ENCODE assay signal across 17 cellular contexts in the genomic region with DNA sequence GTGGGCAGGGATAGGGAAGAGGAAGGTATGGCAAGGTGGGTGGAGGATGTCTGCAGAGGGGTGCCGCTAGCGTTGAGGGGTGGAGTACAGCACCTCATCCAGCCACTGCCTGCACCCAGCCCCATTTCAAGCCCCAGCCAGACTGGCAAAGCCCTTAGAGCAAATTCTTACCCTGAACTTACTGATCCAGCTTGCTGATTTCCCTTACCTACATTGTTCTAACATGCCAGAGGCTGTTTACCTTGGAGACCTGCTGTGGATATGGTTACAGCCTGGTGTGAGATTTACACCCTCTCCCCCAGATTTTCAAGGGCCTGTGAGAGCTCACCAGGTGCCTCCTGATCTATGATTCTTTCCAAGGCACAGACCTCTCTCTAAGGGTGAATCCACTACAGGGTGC.
"Had no signal": no experiment of that assay in that cellular context is flagged by ENCODE, and none has a peak within 500 bp of the region (broad histone marks: within the 10 kb centered on the region; RNA-seq: fewer than 3 reads in every experiment).

No MANE protein-coding gene starts in this region.

- H3K36me3 ChIP-seq: brain microvascular endothelial cell, gastroesophageal sphincter, heart left ventricle, left lung had no signal

- ATAC-seq: activated naive CD8-positive, alpha-beta T cell treated with anti-CD3 and anti-CD28 coated beads, Interleukin-2, amount 50 U/mL, for 24 hours; activated T-cell treated with anti-CD3 and anti-CD28 coated beads, Interleukin-2, amount 50 U/mL, for 4 hours; esophagus mucosa; gastroesophageal sphincter; heart left ventricle; left lung; stimulated activated naive B cell treated with anti-CD40 and anti-IgM and Interleukin-4, amounts not matched to agents 10 μg/mL and 1 μg/mL and 100 μg/mL, for 72 hours had no signal

- H3K27ac ChIP-seq: brain microvascular endothelial cell, gastroesophageal sphincter, heart left ventricle, left lung, VCaP had no signal

- DNase-seq: activated CD4-positive, alpha-beta T cell treated with anti-CD3 and anti-CD28 coated beads, Interleukin-2, amount 50 U/mL, for 1 hour; activated CD4-positive, CD25-positive, alpha-beta regulatory T cell treated with anti-CD3 and anti-CD28 coated beads, Interleukin-2, amount 50 U/mL, for 72 hours; activated CD8-positive, alpha-beta memory T cell treated with anti-CD3 and anti-CD28 coated beads, Interleukin-2, amount 50 U/mL, for 4 hours; activated naive CD4-positive, alpha-beta T cell treated with anti-CD3 and anti-CD28 coated beads, Interleukin-2, amount 10 ng/mL, durations not matched to agents 7 days and 5 days; activated naive CD8-positive, alpha-beta T cell treated with anti-CD3 and anti-CD28 coated beads, Interleukin-2, amount 50 U/mL, for 24 hours; activated T-cell treated with anti-CD3 and anti-CD28 coated beads, Interleukin-2, amount 50 U/mL, for 4 hours; aorta; brain microvascular endothelial cell; cerebellar nuclear complex; cortex of kidney; heart left ventricle; kidney; left lung; stimulated activated naive B cell treated with anti-CD40 and anti-IgM and Interleukin-4, amounts not matched to agents 10 μg/mL and 1 μg/mL and 100 μg/mL, for 72 hours had no signal

- H3K4me1 ChIP-seq: gastroesophageal sphincter, heart left ventricle, left lung had no signal

- H3K27me3 ChIP-seq: brain microvascular endothelial cell, gastroesophageal sphincter, heart left ventricle, left lung had no signal

- H3K4me3 ChIP-seq: gastroesophageal sphincter, heart left ventricle, left lung had no signal
